In genomic region chr12:90423965-90424364, GRCh38 we compare ENCODE assay signal across 6 cellular contexts.
"Had no signal": no experiment of that assay in that cellular context is flagged by ENCODE, and none has a peak within 500 bp of the region (broad histone marks: within the 10 kb centered on the region; RNA-seq: fewer than 3 reads in every experiment).

No MANE protein-coding gene starts in this region.

- ATAC-seq: HepG2, K562 had no signal

- FAIRE-seq: HepG2, HTR-8/SVneo, K562 had no signal

- H3K4me3 ChIP-seq: K562 had no signal

- DNase-seq: IMR-90, KBM-7 had no signal

- H3K27ac ChIP-seq: HL-60 had no signal
